34 cellular contexts compared by ENCODE assay signal in genomic region chr7:21243265-21243664, GRCh38.
"Had no signal": no experiment of that assay in that cellular context is flagged by ENCODE, and none has a peak within 500 bp of the region (broad histone marks: within the 10 kb centered on the region; RNA-seq: fewer than 3 reads in every experiment).

No MANE protein-coding gene starts in this region.

- H3K27ac Mint-ChIP-seq: activated CD4-positive, alpha-beta memory T cell treated with anti-CD3 and anti-CD28 coated beads, Interleukin-2, amount 10 ng/mL, durations not matched to agents 7 days and 5 days; activated CD8-positive, alpha-beta memory T cell treated with anti-CD3 and anti-CD28 coated beads, Interleukin-2, amount 10 ng/mL, durations not matched to agents 7 days and 5 days; activated naive CD8-positive, alpha-beta T cell treated with anti-CD3 and anti-CD28 coated beads for 36 hours had no signal

- FAIRE-seq: RCC 7860 had no signal

- H3K36me3 Mint-ChIP-seq: activated CD8-positive, alpha-beta memory T cell treated with anti-CD3 and anti-CD28 coated beads, Interleukin-2, amount 10 ng/mL, durations not matched to agents 7 days and 5 days; activated naive CD8-positive, alpha-beta T cell treated with anti-CD3 and anti-CD28 coated beads for 36 hours had no signal

- H3K4me3 Mint-ChIP-seq: activated CD4-positive, alpha-beta memory T cell treated with anti-CD3 and anti-CD28 coated beads, Interleukin-2, amount 10 ng/mL, durations not matched to agents 7 days and 5 days; activated CD8-positive, alpha-beta memory T cell treated with anti-CD3 and anti-CD28 coated beads, Interleukin-2, amount 10 ng/mL, durations not matched to agents 7 days and 5 days; activated naive CD8-positive, alpha-beta T cell treated with anti-CD3 and anti-CD28 coated beads for 36 hours had no signal

- ATAC-seq: activated CD8-positive, alpha-beta memory T cell treated with anti-CD3 and anti-CD28 coated beads, Interleukin-2, amount 10 ng/mL, durations not matched to agents 7 days and 5 days; Right ventricle myocardium inferior; SK-N-SH treated with all-trans-retinoic acid at 6 μM for 48 hours had no signal

- H3K9me3 Mint-ChIP-seq: activated CD4-positive, alpha-beta memory T cell treated with anti-CD3 and anti-CD28 coated beads, Interleukin-2, amount 10 ng/mL, durations not matched to agents 7 days and 5 days; activated naive CD8-positive, alpha-beta T cell treated with anti-CD3 and anti-CD28 coated beads for 36 hours had no signal

- DNase-seq: activated CD4-positive, alpha-beta memory T cell treated with anti-CD3 and anti-CD28 coated beads, Interleukin-2, amount 10 ng/mL, durations not matched to agents 7 days and 5 days; activated CD4-positive, alpha-beta T cell treated with anti-CD3 and anti-CD28 coated beads for 1 hour; activated CD4-positive, alpha-beta T cell treated with anti-CD3 and anti-CD28 coated beads for 48 hours; activated CD4-positive, CD25-positive, alpha-beta regulatory T cell; activated CD8-positive, alpha-beta memory T cell treated with anti-CD3 and anti-CD28 coated beads for 24 hours; activated CD8-positive, alpha-beta memory T cell treated with anti-CD3 and anti-CD28 coated beads, Interleukin-2, amount 10 ng/mL, durations not matched to agents 7 days and 5 days; activated CD8-positive, alpha-beta memory T cell treated with anti-CD3 and anti-CD28 coated beads, Interleukin-2, amount 50 U/mL, for 48 hours; activated effector memory CD4-positive, alpha-beta T cell treated with anti-CD3 and anti-CD28 coated beads, Interleukin-2, amount 50 U/mL, for 16 hours; activated naive CD4-positive, alpha-beta T cell; activated naive CD4-positive, alpha-beta T cell treated with anti-CD3 and anti-CD28 coated beads, Interleukin-2, amount 50 U/mL, for 16 hours; activated naive CD8-positive, alpha-beta T cell treated with anti-CD3 and anti-CD28 coated beads for 36 hours; activated T-cell treated with anti-CD3 and anti-CD28 coated beads, Interleukin-2, amount 50 U/mL, for 48 hours; amniotic stem cell; aorta; brain microvascular endothelial cell; central memory CD4-positive, alpha-beta T cell; NCI-H1092 treated with DMSO at 0.1 percent for 48 hours; NCI-H1417 treated with DMSO at 0.1 percent for 48 hours; NCI-H187 treated with DMSO at 0.1 percent for 48 hours; NCI-H2081; NCI-H2171 treated with DMSO at 0.1 percent for 48 hours; NCI-H345; NCI-H526; NCI-H748 treated with DMSO at 0.1 percent for 48 hours; NK-92 treated with Interleukin-12 subunit alpha and Interleukin-12 subunit beta, amount 100 ng/mL, for 24 hours; PC-9; SIG-M5; SW 1271; T-helper 1 cell; T-helper 2 cell; T-helper 9 cell had no signal

- H3K4me1 Mint-ChIP-seq: activated CD4-positive, alpha-beta memory T cell treated with anti-CD3 and anti-CD28 coated beads, Interleukin-2, amount 10 ng/mL, durations not matched to agents 7 days and 5 days; activated CD8-positive, alpha-beta memory T cell treated with anti-CD3 and anti-CD28 coated beads, Interleukin-2, amount 10 ng/mL, durations not matched to agents 7 days and 5 days had no signal
